In genomic region chr16:17023606-17024005, GRCh38 we compare ENCODE assay signal across 27 cellular contexts.
"Had no signal": no experiment of that assay in that cellular context is flagged by ENCODE, and none has a peak within 500 bp of the region (broad histone marks: within the 10 kb centered on the region; RNA-seq: fewer than 3 reads in every experiment).

No MANE protein-coding gene starts in this region.

- H3K9me3 ChIP-seq: colonic mucosa, left ventricle myocardium inferior, lower lobe of right lung, prostate gland, spleen, suprapubic skin, thyroid gland had no signal

- H3K27ac ChIP-seq: colonic mucosa, foreskin keratinocyte, hepatocyte, left ventricle myocardium inferior, lower lobe of right lung, parathyroid adenoma, prostate gland, spleen, suprapubic skin, thyroid gland had no signal

- H3K27me3 ChIP-seq: colonic mucosa, foreskin keratinocyte, hepatocyte, spleen, thyroid gland had no signal

- H3K4me1 ChIP-seq: colonic mucosa, foreskin keratinocyte, left ventricle myocardium inferior, lower lobe of right lung, parathyroid adenoma, prostate gland, suprapubic skin, thyroid gland had no signal

- H3K36me3 ChIP-seq: colonic mucosa, left ventricle myocardium inferior, lower lobe of right lung, prostate gland, spleen, suprapubic skin, thyroid gland had no signal

- H3K27ac Mint-ChIP-seq: endodermal cell; natural killer cell treated with Interleukin-12 subunit alpha and Interleukin-12 subunit beta and Interleukin-15 and Interleukin-18, amount 100 ng/mL, for 72 hours; type B pancreatic cell had no signal

- ATAC-seq: foreskin keratinocyte; left cardiac atrium; lower lobe of right lung; natural killer cell treated with Interleukin-12 subunit alpha and Interleukin-12 subunit beta and Interleukin-15 and Interleukin-18, amount 100 ng/mL, for 72 hours; sciatic nerve had no signal

- H3K4me3 ChIP-seq: colonic mucosa, hepatocyte, left ventricle myocardium inferior, lower lobe of right lung, prostate gland, spleen, suprapubic skin, thyroid gland had no signal

- H3K9me3 Mint-ChIP-seq: endodermal cell, type B pancreatic cell had no signal

- DNase-seq: colonic mucosa; effector CD4-positive, alpha-beta T cell; endodermal cell; erythroblast; foreskin keratinocyte; head of caudate nucleus; kidney; left cardiac atrium; left ventricle myocardium inferior; lower lobe of right lung; mesenchymal stem cell; midbrain; spleen; stimulated activated CD4-positive, alpha-beta T cell treated with anti-CD3 and anti-CD28 coated beads, Interleukin-15, amount 100 ng/mL, for 24 hours; stimulated activated CD4-positive, alpha-beta T cell treated with anti-CD3 and anti-CD28 coated beads, Interleukin-1b, Interleukin-23, amount 100 ng/mL, for 48 hours; stimulated activated CD4-positive, alpha-beta T cell treated with anti-CD3 and anti-CD28 coated beads, Interleukin-4, amount 100 ng/mL, for 24 hours; stimulated activated naive CD4-positive, alpha-beta T cell; thyroid gland had no signal

- H2AFZ ChIP-seq: hepatocyte, parathyroid adenoma had no signal

- FAIRE-seq: endothelial cell of umbilical vein, kidney, urothelium cell line had no signal

- H3K9ac ChIP-seq: parathyroid adenoma had no signal

- H3K4me3 Mint-ChIP-seq: endodermal cell; natural killer cell treated with Interleukin-12 subunit alpha and Interleukin-12 subunit beta and Interleukin-15 and Interleukin-18, amount 100 ng/mL, for 72 hours; type B pancreatic cell had no signal

- H3K79me2 ChIP-seq: hepatocyte, parathyroid adenoma had no signal

- H3K27me3 Mint-ChIP-seq: type B pancreatic cell had no signal

- H3K36me3 Mint-ChIP-seq: type B pancreatic cell had no signal

- H3K4me2 ChIP-seq: hepatocyte had no signal
